In genomic region chr9:123324767-123325183, GRCh38 we compare ENCODE assay signal across 22 cellular contexts. TPM values are rescaled to one million over a fixed set of nuclear protein-coding genes. Genes with fewer than 3 reads are reported as not detected.
DNase-seq lines count a peak whose midpoint lies in the region; ATAC-seq, FAIRE-seq and TF ChIP-seq lines count a peak whose summit lies in the region.
"Had no signal": no experiment of that assay in that cellular context is flagged by ENCODE, and none has a peak within 500 bp of the region (broad histone marks: within the 10 kb centered on the region; RNA-seq: fewer than 3 reads in every experiment).

No MANE protein-coding gene starts in this region.

- H3K9me3 ChIP-seq in T-helper 17 cell (ENCODE audit: control insufficient read depth, low read length, poor library complexity, severe bottlenecking) (no peaks in the 10 kb centered on the region), liver (ENCODE audit: control insufficient read depth in 4 of 4, low read length in 3 of 4) (no peaks in the 10 kb centered on the region), Peyer's patch (no peaks in the 10 kb centered on the region)
- H3K9me3 ChIP-seq: A549, colonic mucosa, uterus had no signal

- peak; percentile 54 to 56 for TF ChIP-seq RAD21 in liver (IDR thresholded peaks at IDR 0.05)

- peaks cover 3 to 23% (median 15%) of the 10 kb centered on the region in 4 donors for H3K4me1 ChIP-seq in liver (ENCODE audit: control insufficient read depth in 4 of 4, insufficient read depth in 4 of 4, low read length in 3 of 4)
- peaks cover 0 to 14% (median 4%) of the 10 kb centered on the region in 4 donors for H3K4me1 ChIP-seq in Peyer's patch
- H3K4me1 ChIP-seq: A549, colonic mucosa, uterus had no signal

- no peaks in the 10 kb centered on the region for H3K9me3 Mint-ChIP-seq in activated naive CD4-positive, alpha-beta T cell treated with anti-CD3 and anti-CD28 coated beads, Interleukin-2, amount 50 U/mL, for 24 hours
- no peaks in the 10 kb centered on the region for H3K9me3 Mint-ChIP-seq in stimulated activated effector memory CD8-positive, alpha-beta T cell treated with anti-CD3 and anti-CD28 coated beads, Interleukin-12 subunit alpha, Interleukin-12 subunit beta, amount 100 ng/mL, for 72 hours
- H3K9me3 Mint-ChIP-seq: activated CD4-positive, alpha-beta memory T cell treated with anti-CD3 and anti-CD28 coated beads, Interleukin-2, amount 10 ng/mL, durations not matched to agents 7 days and 5 days; activated T-cell treated with anti-CD3 and anti-CD28 coated beads, Interleukin-2, amount 50 U/mL, for 4 hours had no signal

- H3K4me1 Mint-ChIP-seq in activated naive CD4-positive, alpha-beta T cell treated with anti-CD3 and anti-CD28 coated beads, Interleukin-2, amount 50 U/mL, for 24 hours: peaks cover 47% of the 10 kb centered on the region
- peaks cover 20% of the 10 kb centered on the region for H3K4me1 Mint-ChIP-seq in T-helper 17 cell
- peaks cover 62% of the 10 kb centered on the region for H3K4me1 Mint-ChIP-seq in stimulated activated effector memory CD8-positive, alpha-beta T cell treated with anti-CD3 and anti-CD28 coated beads, Interleukin-12 subunit alpha, Interleukin-12 subunit beta, amount 100 ng/mL, for 72 hours

- no peak overlapping the region for H3K9ac ChIP-seq in liver (ENCODE audit: low read depth in 1 of 2, low read length in 2 of 2)

- ATAC-seq in T-helper 17 cell: no peak
- ATAC-seq in stimulated activated effector memory CD8-positive, alpha-beta T cell treated with anti-CD3 and anti-CD28 coated beads, Interleukin-12 subunit alpha, Interleukin-12 subunit beta, amount 100 ng/mL, for 72 hours: no peak
- ATAC-seq: activated T-cell treated with anti-CD3 and anti-CD28 coated beads, Interleukin-2, amount 50 U/mL, for 4 hours; left colon had no signal

- no peak overlapping the region for H3K4me3 ChIP-seq in liver (ENCODE audit: low read depth in 1 of 3, low read length in 3 of 3)
- H3K4me3 ChIP-seq in Peyer's patch: no peak overlapping the region
- H3K4me3 ChIP-seq: A549, colonic mucosa, PC-9, uterus had no signal

- H3K36me3 Mint-ChIP-seq in activated naive CD4-positive, alpha-beta T cell treated with anti-CD3 and anti-CD28 coated beads, Interleukin-2, amount 50 U/mL, for 24 hours: no peaks in the 10 kb centered on the region
- H3K36me3 Mint-ChIP-seq in T-helper 17 cell (ENCODE audit: low read depth): no peaks in the 10 kb centered on the region
- H3K36me3 Mint-ChIP-seq in stimulated activated effector memory CD8-positive, alpha-beta T cell treated with anti-CD3 and anti-CD28 coated beads, Interleukin-12 subunit alpha, Interleukin-12 subunit beta, amount 100 ng/mL, for 72 hours: peaks cover 5% of the 10 kb centered on the region

- no peak for DNase-seq in activated naive CD4-positive, alpha-beta T cell treated with anti-CD3 and anti-CD28 coated beads, Interleukin-2, amount 50 U/mL, for 16 hours
- no peak for DNase-seq in T-helper 17 cell
- DNase-seq in stimulated activated effector memory CD8-positive, alpha-beta T cell treated with anti-CD3 and anti-CD28 coated beads, Interleukin-12 subunit alpha, Interleukin-12 subunit beta, amount 100 ng/mL, for 72 hours (ENCODE audit: low spot score in 2 of 2): no peak
- no peak for DNase-seq in NCI-H345 treated with DMSO at 0.1 percent for 48 hours (lab: John Stamatoyannopoulos, UW; ENCODE audit: unreplicated experiment)
- no peak for DNase-seq in urothelium cell line (ENCODE audit: low spot score)
- no peak for DNase-seq in Peyer's patch
- DNase-seq: activated CD4-positive, alpha-beta memory T cell treated with anti-CD3 and anti-CD28 coated beads, Interleukin-2, amount 10 ng/mL, durations not matched to agents 7 days and 5 days; activated T-cell treated with anti-CD3 and anti-CD28 coated beads, Interleukin-2, amount 50 U/mL, for 4 hours; C1 segment of cervical spinal cord; colonic mucosa; DMS153; left colon; MM.1S; NCI-H1694; PC-9; retina; substantia nigra; uterus had no signal

- no peaks in the 10 kb centered on the region for H3K27me3 Mint-ChIP-seq in activated naive CD4-positive, alpha-beta T cell treated with anti-CD3 and anti-CD28 coated beads, Interleukin-2, amount 50 U/mL, for 24 hours
- no peaks in the 10 kb centered on the region for H3K27me3 Mint-ChIP-seq in T-helper 17 cell
- H3K27me3 Mint-ChIP-seq: activated CD4-positive, alpha-beta memory T cell treated with anti-CD3 and anti-CD28 coated beads, Interleukin-2, amount 10 ng/mL, durations not matched to agents 7 days and 5 days had no signal

- TF ChIP-seq CTCF in liver (IDR thresholded peaks at IDR 0.05; ENCODE audit: low read depth, low read length, missing input control) (no peak), Peyer's patch (IDR thresholded peaks at IDR 0.05) (no peak)

- H3K4me3 Mint-ChIP-seq in activated naive CD4-positive, alpha-beta T cell treated with anti-CD3 and anti-CD28 coated beads, Interleukin-2, amount 50 U/mL, for 24 hours: no peak overlapping the region
- H3K4me3 Mint-ChIP-seq in T-helper 17 cell: no peak overlapping the region
- H3K4me3 Mint-ChIP-seq in stimulated activated effector memory CD8-positive, alpha-beta T cell treated with anti-CD3 and anti-CD28 coated beads, Interleukin-12 subunit alpha, Interleukin-12 subunit beta, amount 100 ng/mL, for 72 hours: no peak overlapping the region
- H3K4me3 Mint-ChIP-seq: activated CD4-positive, alpha-beta memory T cell treated with anti-CD3 and anti-CD28 coated beads, Interleukin-2, amount 10 ng/mL, durations not matched to agents 7 days and 5 days; activated T-cell treated with anti-CD3 and anti-CD28 coated beads, Interleukin-2, amount 50 U/mL, for 4 hours had no signal

- 38% methylated on average over 10 of the region's 10 CpGs for WGBS in liver

- H3K27ac ChIP-seq in liver (ENCODE audit: low read depth in 1 of 2, low read length in 2 of 2): peak overlapping the region; percentile 71 to 80
- no peak overlapping the region for H3K27ac ChIP-seq in Peyer's patch
- H3K27ac ChIP-seq: A549, colonic mucosa, PC-9, uterus had no signal

- TF ChIP-seq POLR2A in Peyer's patch (IDR thresholded peaks at IDR 0.05): no peak

- no peaks in the 10 kb centered on the region for H3K36me3 ChIP-seq in liver (ENCODE audit: control insufficient read depth in 4 of 4, insufficient read depth in 3 of 4, low read depth in 1 of 4, low read length in 3 of 4)
- no peaks in the 10 kb centered on the region for H3K36me3 ChIP-seq in Peyer's patch
- H3K36me3 ChIP-seq: colonic mucosa, uterus had no signal

- FAIRE-seq in urothelium cell line (lab: Jason Lieb, UNC): no peak
- FAIRE-seq: A549 had no signal

- H3K27me3 ChIP-seq in liver (ENCODE audit: control insufficient read depth in 4 of 4, insufficient read depth in 4 of 4, low read length in 3 of 4) (no peaks in the 10 kb centered on the region), Peyer's patch (no peaks in the 10 kb centered on the region)
- H3K27me3 ChIP-seq: colonic mucosa, uterus had no signal

- peak overlapping the region; percentile 89 for H3K27ac Mint-ChIP-seq in activated naive CD4-positive, alpha-beta T cell treated with anti-CD3 and anti-CD28 coated beads, Interleukin-2, amount 50 U/mL, for 24 hours
- H3K27ac Mint-ChIP-seq in T-helper 17 cell: peak overlapping the region; percentile 34
- H3K27ac Mint-ChIP-seq in stimulated activated effector memory CD8-positive, alpha-beta T cell treated with anti-CD3 and anti-CD28 coated beads, Interleukin-12 subunit alpha, Interleukin-12 subunit beta, amount 100 ng/mL, for 72 hours: peak overlapping the region; percentile 38

TF ChIP-seq in liver, 16 proteins besides CTCF, POLR2A, EP300 and RAD21 (continues in another document):
- no peak for TF ChIP-seq EGR1 (IDR thresholded peaks at IDR 0.05; ENCODE audit: low read depth in 2 of 2)
- TF ChIP-seq REST (IDR thresholded peaks at IDR 0.05): peak; percentile 51
- TF ChIP-seq ATF3 (IDR thresholded peaks at IDR 0.05): no peak
- peak; percentile 92 for TF ChIP-seq YY1 (IDR thresholded peaks at IDR 0.05)
- TF ChIP-seq JUND (IDR thresholded peaks at IDR 0.05): peak in 1 of 2 donors; percentile 51
- TF ChIP-seq SP1 (IDR thresholded peaks at IDR 0.05): peak; percentile 84
- TF ChIP-seq GABPA (IDR thresholded peaks at IDR 0.05 in 1 of 2, conservative IDR thresholded peaks at IDR 0.05 in 1 of 2): peak in 1 of 2 donors; percentile 32
- TF ChIP-seq NR2F2 (IDR thresholded peaks at IDR 0.05): peak; percentile 94

RNA-seq across cellular contexts. Expression of gene CRB2, which starts 31.2 kb away (rescaled TPM):
- total RNA-seq in T-helper 17 cell (not detected), liver (1 to 10 TPM in 1 of 2 donors, not detected in 1; 1.7 TPM), Peyer's patch (under 1 TPM in 3 of 4 donors, not detected in 1; 0.27 to 0.85 (median 0.83) TPM)
- polyA plus RNA-seq in liver: not detected
- total RNA-seq: PC-9; T-helper 1 cell treated with Interleukin-12 subunit alpha and Interleukin-12 subunit beta and Interleukin-4 antibody, amounts not matched to agents 30 ng/mL and 1 ng/mL, for 36 hours had no signal

RNA-seq across cellular contexts. Expression of gene STRBP, which starts 56.4 kb away (rescaled TPM):
- 10 to 100 TPM; 11.1 to 15.4 TPM for total RNA-seq in T-helper 17 cell
- total RNA-seq in liver: 10 to 100 TPM in 1 of 2 donors, 1 to 10 TPM in 1; 9.7 to 17.2 TPM
- polyA plus RNA-seq in liver: 1 to 10 TPM; 4.3 to 7.3 TPM
- 10 to 100 TPM; 20.8 to 49.9 (median 37.4) TPM for total RNA-seq in Peyer's patch

Comparison
In these comparisons a context has a peak if more than half of its experiments do, and no peak if none do; other contexts are left out.
1. H3K27ac Mint-ChIP-seq: peak in every context shown above with its lines; median percentile 89 in activated naive CD4-positive, alpha-beta T cell treated with anti-CD3 and anti-CD28 coated beads, Interleukin-2, amount 50 U/mL, for 24 hours; 38 in stimulated activated effector memory CD8-positive, alpha-beta T cell treated with anti-CD3 and anti-CD28 coated beads, Interleukin-12 subunit alpha, Interleukin-12 subunit beta, amount 100 ng/mL, for 72 hours; 34 in T-helper 17 cell.
2. H3K27ac ChIP-seq: peak in liver (2 of 2); none in Peyer's patch (0 of 4).